In genomic region chr2:86732837-86733236, GRCh38 we compare ENCODE assay signal across 3 cellular contexts. TPM values are rescaled to one million over a fixed set of nuclear protein-coding genes. Genes with fewer than 3 reads are reported as not detected.
"Had no signal": no experiment of that assay in that cellular context is flagged by ENCODE, and none has a peak within 500 bp of the region (broad histone marks: within the 10 kb centered on the region; RNA-seq: fewer than 3 reads in every experiment).

No MANE protein-coding gene starts in this region.

RNA-seq across cellular contexts. Expression of gene CD8A, which starts 57.9 kb away (rescaled TPM):
- total RNA-seq: HT-29, HT1080 had no signal
- polyA plus RNA-seq: K562 had no signal
